ENCODE assay signal across 8 cellular contexts in the genomic region with DNA sequence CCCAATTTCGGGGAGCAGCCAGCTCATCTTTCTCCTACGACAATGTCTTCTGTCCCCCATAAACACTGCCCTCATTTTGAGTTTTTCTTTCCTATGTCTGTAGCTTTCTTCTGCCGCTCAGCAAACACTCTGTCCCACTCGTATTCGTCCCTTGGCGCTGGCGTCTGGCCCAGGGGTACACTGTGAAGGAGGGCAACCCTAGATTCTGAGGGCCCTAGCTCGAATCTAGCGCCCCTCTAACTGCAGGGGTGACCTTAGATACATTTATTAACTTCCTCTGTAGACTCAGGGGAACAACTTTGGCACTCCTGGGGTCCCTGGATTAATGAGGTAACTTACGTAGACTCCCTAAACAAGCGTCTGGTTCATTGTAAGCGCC. TPM values are rescaled to one million over a fixed set of nuclear protein-coding genes. Genes with fewer than 3 reads are reported as not detected.
DNase-seq lines count a peak whose midpoint lies in the region; ATAC-seq and TF ChIP-seq lines count a peak whose summit lies in the region.

No MANE protein-coding gene starts in this region.

- H3K27me3 ChIP-seq in DND-41 (ENCODE audit: insufficient read depth, low read length, poor library complexity), result no peaks in the 10 kb centered on the region
- no peaks in the 10 kb centered on the region for H3K27me3 ChIP-seq in osteoblast (ENCODE audit: insufficient read depth, low read length)

- H3K4me2 ChIP-seq in DND-41 (ENCODE audit: insufficient read depth, low read length), result peak overlapping the region; percentile 80
- H3K4me2 ChIP-seq in OCI-LY7 (ENCODE audit: low read length), result peak overlapping the region; percentile 96
- H3K4me2 ChIP-seq in osteoblast (ENCODE audit: insufficient read depth, low read length), result peak overlapping the region; percentile 95

- CTCF ChIA-PET in OCI-LY7 (lab: Charles Lee; ENCODE audit: unreplicated experiment), result interaction anchor here (0.5 to 2.0 kb wide), 10 partner anchors 34 to 199 kb away, joined by 3 to 8 read pairs (median 4); no protein-coding TSS in a partner anchor

- no TSS peak for BruUV-seq in OCI-LY7 (replicated peaks; lab: Mats Ljungman, UMichigan)

- peak overlapping the region; percentile 88 for H2AFZ ChIP-seq in DND-41 (ENCODE audit: low read depth, low read length)
- H2AFZ ChIP-seq in OCI-LY7 (ENCODE audit: low read length), result peak overlapping the region; percentile 69
- peak overlapping the region; percentile 94 for H2AFZ ChIP-seq in osteoblast (ENCODE audit: low read length)

- intact Hi-C loops in OCI-LY7 (cut with micrococcal nuclease; ENCODE audit: unreplicated experiment), result loop anchor here (5.0 kb wide), 3 partner anchors 115 to 370 kb away; a partner anchor contains a TSS

- H3K79me2 ChIP-seq in DND-41 (ENCODE audit: insufficient read depth, low read length) (peaks cover 49% of the 10 kb centered on the region), OCI-LY7 (ENCODE audit: insufficient read depth, low read depth, low read length) (peaks cover 51% of the 10 kb centered on the region), osteoblast (ENCODE audit: insufficient read depth, low read length) (peaks cover 46% of the 10 kb centered on the region)

- DNase-seq in DND-41 (no peak), OCI-LY7 (ENCODE audit: low spot score) (no peak), epithelial cell of esophagus (ENCODE audit: low read depth) (no peak), osteoblast (ENCODE audit: insufficient read length, low spot score, missing footprints) (no peak), cortex of kidney (lab: John Stamatoyannopoulos, UW) (no peak), iPS-NIHi11 (ENCODE audit: low spot score) (no peak), SIG-M5 (lab: John Stamatoyannopoulos, UW) (no peak)
- DNase-seq in stimulated activated CD4-positive, alpha-beta T cell treated with anti-CD3 and anti-CD28 coated beads, Interleukin-4, amount 100 ng/mL, for 24 hours, result no peak

- H3K9me3 ChIP-seq in DND-41 (ENCODE audit: insufficient read depth, low read length, severe bottlenecking) (no peaks in the 10 kb centered on the region), OCI-LY7 (ENCODE audit: low read length) (no peaks in the 10 kb centered on the region), osteoblast (ENCODE audit: low read depth, low read length) (no peaks in the 10 kb centered on the region)

- no peak for ATAC-seq in DND-41 (ENCODE audit: insufficient read depth, low read depth)

- POLR2A ChIA-PET in OCI-LY7 (lab: Charles Lee), result interaction anchor here (0.5 to 2.6 kb wide), 22 partner anchors 8 to 212 kb away, joined by 3 to 13 read pairs (median 4); no protein-coding TSS in a partner anchor

- H3K4me3 ChIP-seq in DND-41 (ENCODE audit: low read depth in 1 of 2, low read length in 2 of 2) (peak overlapping the region; percentile 82 to 91; a peak in 3 of 4 replicates), OCI-LY7 (ENCODE audit: low read depth, low read length, poor library complexity, severe bottlenecking) (peak overlapping the region; percentile 86), epithelial cell of esophagus (ENCODE audit: low read length) (peak overlapping the region; percentile 87), osteoblast (ENCODE audit: insufficient read depth, low read length) (peak overlapping the region; percentile 96)

- H4K20me1 ChIP-seq in DND-41 (ENCODE audit: insufficient read depth, low read length) (peaks cover 18% of the 10 kb centered on the region; the same call in 1 of the 2 replicates), OCI-LY7 (ENCODE audit: insufficient read depth, low read length) (peaks cover 24% of the 10 kb centered on the region), osteoblast (ENCODE audit: insufficient read depth, low read length) (peaks cover 11% of the 10 kb centered on the region)

- TF ChIP-seq CTCF in DND-41 (IDR thresholded peaks at IDR 0.05; ENCODE audit: borderline replicate concordance, extremely low read depth, low read length, poor library complexity, severe bottlenecking), result no peak
- TF ChIP-seq CTCF in OCI-LY7 (conservative IDR thresholded peaks at IDR 0.05; ENCODE audit: low read length), result no peak
- no peak for TF ChIP-seq CTCF in epithelial cell of esophagus (IDR thresholded peaks at IDR 0.05; ENCODE audit: insufficient read depth, low read depth, low read length, missing control alignments)
- no peak for TF ChIP-seq CTCF in osteoblast (IDR thresholded peaks at IDR 0.05; ENCODE audit: extremely low read depth, low read depth, low read length)

- H3K27ac ChIP-seq in DND-41 (ENCODE audit: low read length) (peak overlapping the region; percentile 85), OCI-LY7 (ENCODE audit: low read depth, low read length, poor library complexity, severe bottlenecking) (peak overlapping the region; percentile 74), osteoblast (ENCODE audit: low read depth, low read length) (peak overlapping the region; percentile 45)

- H3K36me3 ChIP-seq in DND-41 (ENCODE audit: insufficient read depth, low read length), result peaks cover 7% of the 10 kb centered on the region; the same call in 1 of the 2 replicates
- H3K36me3 ChIP-seq in OCI-LY7 (ENCODE audit: insufficient read depth, low read length), result peaks cover 5% of the 10 kb centered on the region; the same call in 1 of the 2 replicates
- H3K36me3 ChIP-seq in osteoblast (ENCODE audit: insufficient read depth, low read length), result no peaks in the 10 kb centered on the region

- H3K9ac ChIP-seq in DND-41 (ENCODE audit: low read depth, low read length), result peak overlapping the region; percentile 95

- H3K9me2 ChIP-seq in OCI-LY7 (ENCODE audit: insufficient read depth, low read length), result no peaks in the 10 kb centered on the region

- H3K4me1 ChIP-seq in DND-41 (ENCODE audit: insufficient read depth, low read length) (peaks cover 60% of the 10 kb centered on the region), OCI-LY7 (ENCODE audit: insufficient read depth, low read length, poor library complexity, severe bottlenecking) (peaks cover 40% of the 10 kb centered on the region), osteoblast (ENCODE audit: insufficient read depth, low read length) (peaks cover 14% of the 10 kb centered on the region)

RNA-seq across cellular contexts. Expression of a gene that starts 0.7 kb away (rescaled TPM):
- 14.9 and 16.7 TPM in 2 replicates for total RNA-seq in OCI-LY7 (2014; rRNA removed; shearing (Covaris generic))
- total RNA-seq in OCI-LY7 (2022), result 27.8 and 35.7 TPM in 2 replicates
- total RNA-seq in osteoblast, result 6.9 and 7.1 TPM in 2 replicates
